In genomic region chr16:88102597-88102996, GRCh38 we compare ENCODE assay signal across 26 cellular contexts.
DNase-seq lines count a peak whose midpoint lies in the region; ATAC-seq, FAIRE-seq and TF ChIP-seq lines count a peak whose summit lies in the region.
"Had no signal": no experiment of that assay in that cellular context is flagged by ENCODE, and none has a peak within 500 bp of the region (broad histone marks: within the 10 kb centered on the region; RNA-seq: fewer than 3 reads in every experiment).

No MANE protein-coding gene starts in this region.

- FAIRE-seq in HepG2 (lab: Jason Lieb, UNC) (no peak), K562 (lab: Jason Lieb, UNC) (no peak)
- FAIRE-seq: A204.1, D721Med, GM18507 had no signal

- H2BK15ac ChIP-seq in neuronal stem cell (ENCODE audit: low read length) = no peak overlapping the region

- in situ Hi-C loops in HepG2 (cut with HindIII; ENCODE audit: extremely low pct_ligation_motif_present, low pct_unique_long_range_greater_than_20kb) = no loop called here
- in situ Hi-C loops in K562 (cut with MboI) = no loop called here

- no peak overlapping the region for H4K8ac ChIP-seq in neuronal stem cell (ENCODE audit: low read depth, low read length)

- H3K36me3 ChIP-seq in HepG2 (replicated peaks in 1 of 2; ENCODE audit: control insufficient read depth in 1 of 2, insufficient read depth in 2 of 2, low read length in 2 of 2) (no peaks in the 10 kb centered on the region), right lobe of liver (no peaks in the 10 kb centered on the region), K562 (ENCODE audit: control insufficient read depth, insufficient read depth, low read length) (no peaks in the 10 kb centered on the region), neuronal stem cell (replicated peaks in 1 of 2; ENCODE audit: control insufficient read depth in 2 of 2, insufficient read depth in 2 of 2, low read length in 2 of 2) (no peaks in the 10 kb centered on the region), sigmoid colon (no peaks in the 10 kb centered on the region)
- H3K36me3 ChIP-seq: BLaER1 had no signal

- H4K20me1 ChIP-seq in HepG2 (ENCODE audit: insufficient read depth, low read length) (no peaks in the 10 kb centered on the region), K562 (replicated peaks; ENCODE audit: control insufficient read depth, insufficient read depth, low read length) (no peaks in the 10 kb centered on the region; the same call in 1 of the 2 replicates)
- H4K20me1 ChIP-seq: BLaER1 had no signal

- H3K14ac ChIP-seq in neuronal stem cell (ENCODE audit: low read length) = no peak overlapping the region

- TF ChIP-seq RAD21 in HepG2 (CRISPR knock-in tag; IDR thresholded peaks at IDR 0.05) (no peak), K562 (CRISPR knock-in tag; conservative IDR thresholded peaks at IDR 0.05 in 1 of 2, IDR thresholded peaks at IDR 0.05 in 1 of 2) (no peak)

- ATAC-seq in HepG2 = no peak
- no peak for ATAC-seq in right lobe of liver
- no peak for ATAC-seq in K562
- no peak for ATAC-seq in HG03196 (IDR thresholded peaks at IDR 0.05; ENCODE audit: unreplicated experiment)
- ATAC-seq: GM23338, PC-3, Right ventricle myocardium inferior had no signal

- H3K4me2 ChIP-seq in HepG2 (ENCODE audit: low read depth, low read length) = no peak overlapping the region
- H3K4me2 ChIP-seq in K562 (ENCODE audit: insufficient read depth, low read length) = no peak overlapping the region
- no peak overlapping the region for H3K4me2 ChIP-seq in neuronal stem cell (ENCODE audit: insufficient read depth, low read length, poor library complexity, severe bottlenecking)
- H3K4me2 ChIP-seq: BLaER1, GM23338 had no signal

- H3K4me1 ChIP-seq in HepG2 (ENCODE audit: insufficient read depth, low read length) (no peaks in the 10 kb centered on the region), right lobe of liver (no peaks in the 10 kb centered on the region), K562 (replicated peaks in 1 of 2; ENCODE audit: control insufficient read depth in 2 of 2, insufficient read depth in 2 of 2, low read length in 2 of 2) (peaks cover 0 to 8% of the 10 kb centered on the region in 2 experiments; a peak in 2 of 5 replicates), neuronal stem cell (ENCODE audit: control insufficient read depth in 2 of 2, insufficient read depth in 1 of 2, low read depth in 1 of 2, low read length in 2 of 2) (peaks cover 2 to 6% of the 10 kb centered on the region in 2 donors), sigmoid colon (peaks cover 0 to 13% (median 6%) of the 10 kb centered on the region in 4 donors)

- no peak for TF ChIP-seq CTCF in HepG2 (CRISPR knock-in tag; IDR thresholded peaks at IDR 0.05)
- no peak for TF ChIP-seq CTCF in right lobe of liver (IDR thresholded peaks at IDR 0.05)
- TF ChIP-seq CTCF in K562 (IDR thresholded peaks at IDR 0.05 in 2 of 3, conservative IDR thresholded peaks at IDR 0.05 in 1 of 3; ENCODE audit: insufficient read depth in 2 of 3, low read depth in 1 of 3, low read length in 3 of 3) = no peak
- no peak for TF ChIP-seq CTCF in sigmoid colon (IDR thresholded peaks at IDR 0.05)

- POLR2A ChIA-PET in HepG2 (lab: Yijun Ruan, JAX) = no interaction called here
- POLR2A ChIA-PET in K562 (lab: Yijun Ruan, JAX) = interaction anchor here (1.1 kb wide), 1 partner anchor 14 kb away, joined by 4 read pairs; no protein-coding TSS in a partner anchor

- H4K91ac ChIP-seq in neuronal stem cell (ENCODE audit: low read depth, low read length, poor library complexity) = no peak overlapping the region

- BruUV-seq in HepG2 (replicated peaks; lab: Mats Ljungman, UMichigan) (no TSS peak), K562 (replicated peaks; lab: Mats Ljungman, UMichigan) (no TSS peak)

- DNase-seq in HepG2 (ENCODE audit: low spot score) (no peak), right lobe of liver (no peak), K562 (ENCODE audit: extremely low read depth in 1 of 4, low spot score in 3 of 4) (no peak), neuronal stem cell (ENCODE audit: low spot score) (no peak), sigmoid colon (no peak), medulla oblongata (ENCODE audit: extremely low spot score) (no peak)
- DNase-seq: CD4-positive, alpha-beta T cell; HCEC 1CT; KBM-7; MV-4-11; NCI-H1105; NCI-H1436 treated with DMSO at 0.1 percent for 48 hours; NCI-H1930; NCI-H2107; NCI-H446; NCI-H524 treated with DMSO at 0.1 percent for 48 hours; NCI-H774; PC-3; SW 1271 had no signal

- intact Hi-C loops in HepG2 (cut with micrococcal nuclease; ENCODE audit: unreplicated experiment) (no loop called here), right lobe of liver (cut with DNase I) (no loop called here), K562 (cut with micrococcal nuclease) (no loop called here), sigmoid colon (cut with DNase I) (no loop called here)

- WGBS in HepG2 (ENCODE audit: low lambda C conversion rate) = 64% methylated on average over 14 of the region's 17 CpGs
- 85% methylated on average over 4 of the region's 17 CpGs for WGBS in right lobe of liver (ENCODE audit: insufficient coverage, low coverage, low lambda C conversion rate, missing lambda C conversion rate)
- 22% methylated on average over 16 of the region's 17 CpGs for WGBS in K562 (ENCODE audit: insufficient coverage, low coverage, missing lambda C conversion rate)
- no CpG with 5 or more reads among the region's 17 CpGs for WGBS in neuronal stem cell (ENCODE audit: extremely low coverage in 2 of 2, insufficient read length in 2 of 2, insufficient replicate concordance in 1 of 2), 2 donors
- WGBS in sigmoid colon, 2 donors = 89 to 91% methylated on average over 17 of the region's 17 CpGs

- H3K9me1 ChIP-seq in K562 (ENCODE audit: control insufficient read depth, insufficient read depth, low read length) = no peaks in the 10 kb centered on the region

- H3K4ac ChIP-seq in neuronal stem cell (ENCODE audit: low read length) = no peak overlapping the region

- CTCF ChIA-PET in HepG2 (lab: Yijun Ruan, JAX; ENCODE audit: low intra/inter-chr PET ratio, low total read pairs) = no interaction called here
- CTCF ChIA-PET in K562 (lab: Yijun Ruan, JAX; ENCODE audit: low intra/inter-chr PET ratio) = no interaction called here

- TF ChIP-seq EP300 in HepG2 (IDR thresholded peaks at IDR 0.05; ENCODE audit: low read depth in 2 of 2, low read length in 2 of 2) (no peak), HepG2 (CRISPR knock-in tag; IDR thresholded peaks at IDR 0.05; ENCODE audit: borderline replicate concordance) (no peak), K562 (IDR thresholded peaks at IDR 0.05; ENCODE audit: low read length) (no peak), sigmoid colon (IDR thresholded peaks at IDR 0.05) (no peak)

- no peaks in the 10 kb centered on the region for H3K79me2 ChIP-seq in HepG2 (ENCODE audit: insufficient read depth, low read length)
- H3K79me2 ChIP-seq in K562 (ENCODE audit: control insufficient read depth, insufficient read depth, low read length) = no peaks in the 10 kb centered on the region

- no peak overlapping the region for H3K23ac ChIP-seq in neuronal stem cell (ENCODE audit: low read depth, low read length, poor library complexity)

- H2BK5ac ChIP-seq in neuronal stem cell (ENCODE audit: low read length) = no peak overlapping the region

- no peak overlapping the region for H3K27ac ChIP-seq in HepG2 (ENCODE audit: extremely low read length, insufficient read depth, low read length)
- H3K27ac ChIP-seq in right lobe of liver = no peak overlapping the region
- no peak overlapping the region for H3K27ac ChIP-seq in K562 (ENCODE audit: extremely low read depth, low read depth, low read length)
- H3K27ac ChIP-seq in neuronal stem cell (replicated peaks; ENCODE audit: low read length) = no peak overlapping the region
- H3K27ac ChIP-seq in sigmoid colon = no peak overlapping the region
- H3K27ac ChIP-seq: BLaER1 had no signal

- no peak overlapping the region for H2AFZ ChIP-seq in HepG2 (ENCODE audit: low read length)
- no peak overlapping the region for H2AFZ ChIP-seq in K562 (ENCODE audit: low read depth, low read length)
- no peak overlapping the region for H2AFZ ChIP-seq in neuronal stem cell (ENCODE audit: low read length)
- H2AFZ ChIP-seq: GM23338 had no signal

- no peaks in the 10 kb centered on the region for H3K79me1 ChIP-seq in neuronal stem cell (ENCODE audit: low read depth, low read length)

- H3K9me3 ChIP-seq in HepG2 (ENCODE audit: low read length) (no peaks in the 10 kb centered on the region), right lobe of liver (no peaks in the 10 kb centered on the region), K562 (replicated peaks; ENCODE audit: control insufficient read depth, insufficient read depth, low read depth, low read length) (0 out of 2 replicates have a peak, but pooled peaks cover 2% of the 10 kb centered on the region), neuronal stem cell (replicated peaks in 1 of 2; ENCODE audit: control insufficient read depth in 2 of 2, insufficient read depth in 1 of 2, low read depth in 1 of 2, low read length in 2 of 2) (peaks cover 0 to 4% of the 10 kb centered on the region in 2 donors), sigmoid colon (peaks cover 0 to 5% (median 0%) of the 10 kb centered on the region in 4 donors)
- H3K9me3 ChIP-seq: BLaER1 had no signal

- H2BK12ac ChIP-seq in neuronal stem cell (ENCODE audit: low read length) = no peak overlapping the region

- H3K27me3 ChIP-seq in HepG2 (ENCODE audit: control insufficient read depth in 1 of 2, insufficient read depth in 2 of 2, low read length in 2 of 2) (peaks cover 6 to 31% of the 10 kb centered on the region in 2 experiments; a peak in 4 of 5 replicates), right lobe of liver (no peaks in the 10 kb centered on the region), K562 (ENCODE audit: control insufficient read depth in 2 of 2, insufficient read depth in 2 of 2, low read length in 2 of 2) (peaks cover 18 to 61% of the 10 kb centered on the region in 2 experiments; a peak in 4 of 5 replicates), neuronal stem cell (ENCODE audit: control insufficient read depth in 3 of 3, insufficient read depth in 3 of 3, low read depth in 1 of 3, low read length in 3 of 3) (peaks cover 0 to 7% (median 0%) of the 10 kb centered on the region in 3 experiments), sigmoid colon (peaks cover 6 to 56% (median 37%) of the 10 kb centered on the region in 3 donors)
- H3K27me3 ChIP-seq: BLaER1 had no signal

- TF ChIP-seq POLR2A in HepG2 (IDR thresholded peaks at IDR 0.05; ENCODE audit: insufficient read depth in 1 of 2, low read depth in 2 of 2, low read length in 2 of 2) (no peak), right lobe of liver (IDR thresholded peaks at IDR 0.05) (no peak), K562 (conservative IDR thresholded peaks at IDR 0.05) (no peak), sigmoid colon (IDR thresholded peaks at IDR 0.05) (no peak)

- H3K4me3 ChIP-seq in HepG2 (replicated peaks in 1 of 3; ENCODE audit: insufficient read depth in 1 of 3, low read depth in 2 of 3, low read length in 3 of 3) = no peak overlapping the region
- H3K4me3 ChIP-seq in right lobe of liver = no peak overlapping the region
- H3K4me3 ChIP-seq in K562 = no peak overlapping the region
- no peak overlapping the region for H3K4me3 ChIP-seq in neuronal stem cell (ENCODE audit: low read length in 2 of 2)
- no peak overlapping the region for H3K4me3 ChIP-seq in sigmoid colon
- H3K4me3 ChIP-seq: BLaER1, GM23338 had no signal

- no peak overlapping the region for H2BK120ac ChIP-seq in neuronal stem cell (ENCODE audit: low read depth, low read length)

- peak overlapping the region; percentile 36 for H2AK5ac ChIP-seq in neuronal stem cell (ENCODE audit: low read depth, low read length)

- H3K18ac ChIP-seq in neuronal stem cell (ENCODE audit: low read length) = peak overlapping the region; percentile 78

- H3K9ac ChIP-seq in HepG2 (ENCODE audit: insufficient read depth, low read depth, low read length) = no peak overlapping the region
- no peak overlapping the region for H3K9ac ChIP-seq in K562 (ENCODE audit: insufficient read depth in 1 of 2, low read depth in 2 of 2, low read length in 2 of 2)
- H3K9ac ChIP-seq in neuronal stem cell (ENCODE audit: low read depth, low read length, poor library complexity) = no peak overlapping the region
- H3K9ac ChIP-seq: BLaER1 had no signal

Comparison
In these comparisons a context has a peak if more than half of its experiments do, and no peak if none do; other contexts are left out.
1. Of the 241 proteins assayed by ChIP-seq in both HepG2 and K562: peak only in HepG2: MNT; only in K562: MAX; in both: none; in neither: 239.